In the genomic region with DNA sequence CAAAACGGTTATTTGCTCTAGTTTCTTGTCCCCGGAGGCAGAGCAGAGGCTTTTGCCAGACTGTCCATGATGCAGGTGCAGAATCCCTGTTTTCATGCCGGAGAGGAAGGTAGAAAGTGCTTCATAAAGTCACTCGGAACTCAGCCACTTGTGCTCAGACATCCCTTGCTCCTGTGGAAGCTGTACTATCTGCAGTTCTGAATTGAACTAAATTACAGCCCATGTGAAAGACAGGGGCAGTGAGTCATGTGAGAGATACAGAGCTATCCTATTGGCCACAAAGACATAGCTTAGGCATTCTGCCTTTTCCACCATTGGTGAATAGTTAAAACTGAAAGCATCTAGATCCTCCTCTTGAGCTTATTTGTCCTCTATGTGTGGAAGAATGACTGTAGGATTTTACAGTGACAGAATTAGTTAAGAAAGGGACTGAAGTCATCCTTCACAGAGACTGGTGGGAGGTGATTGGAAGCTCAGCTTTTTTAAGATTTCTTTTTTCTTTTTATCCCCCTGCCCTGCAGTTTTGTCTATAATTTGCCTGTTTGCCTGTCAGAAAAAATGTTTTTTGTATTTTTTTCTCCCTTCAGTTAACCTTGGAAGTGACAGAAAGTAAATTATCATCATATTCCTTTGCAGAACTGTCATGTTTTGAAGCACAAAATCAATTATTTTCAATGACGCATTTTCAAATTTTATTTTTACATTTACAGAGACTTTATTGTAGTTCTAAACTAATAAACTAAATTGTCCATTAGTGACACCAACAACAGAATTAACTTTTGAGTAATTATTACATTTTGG, we compare ENCODE assay signal across 8 cellular contexts.
DNase-seq lines count a peak whose midpoint lies in the region; ATAC-seq and TF ChIP-seq lines count a peak whose summit lies in the region.

No MANE protein-coding gene starts in this region.

- H3K9me3 ChIP-seq in CD8-positive, alpha-beta memory T cell (ENCODE audit: low read length) = no peaks in the 10 kb centered on the region
- H3K9me3 ChIP-seq in muscle layer of colon (ENCODE audit: low read length) (no peaks in the 10 kb centered on the region), thyroid gland (no peaks in the 10 kb centered on the region)

- peak overlapping the region; percentile 9 for H3K9ac ChIP-seq in muscle layer of colon (ENCODE audit: low read length)

- no peaks in the 10 kb centered on the region for H3K9me3 Mint-ChIP-seq in CD8-positive, alpha-beta memory T cell

- POLR2A ChIA-PET in CD8-positive, alpha-beta memory T cell (lab: Charles Lee) = no interaction called here

- WGBS in thyroid gland, 2 donors = 19 to 21% methylated on average over 5 of the region's 5 CpGs

- peak overlapping the region; percentile 5 for H3K27ac ChIP-seq in CD8-positive, alpha-beta memory T cell (ENCODE audit: low read depth, low read length)
- H3K27ac ChIP-seq in muscle layer of colon (ENCODE audit: low read depth, low read length) = no peak overlapping the region
- H3K27ac ChIP-seq in thyroid gland = peak overlapping the region; percentile 48 to 74 (median 63)

- no peaks in the 10 kb centered on the region for H3K36me3 Mint-ChIP-seq in CD8-positive, alpha-beta memory T cell

- peak overlapping the region; percentile 62 to 94 (median 80) for H3K27ac Mint-ChIP-seq in CD8-positive, alpha-beta memory T cell

- H3K36me3 ChIP-seq in CD8-positive, alpha-beta memory T cell (ENCODE audit: insufficient read depth, low read length) = no peaks in the 10 kb centered on the region
- H3K36me3 ChIP-seq in muscle layer of colon (ENCODE audit: insufficient read depth, low read length) (no peaks in the 10 kb centered on the region), thyroid gland (no peaks in the 10 kb centered on the region)

- peak overlapping the region in 5 of 7 donors; percentile 81 to 91 (median 86) for H3K4me3 Mint-ChIP-seq in CD8-positive, alpha-beta memory T cell

- peak overlapping the region; percentile 57 for H3K4me3 ChIP-seq in CD8-positive, alpha-beta memory T cell (ENCODE audit: low read length)
- H3K4me3 ChIP-seq in muscle layer of colon (ENCODE audit: low read depth in 1 of 2, low read length in 2 of 2) = peak overlapping the region in 1 of 2 donors; percentile 61
- peak overlapping the region in 2 of 3 donors; percentile 15 to 39 for H3K4me3 ChIP-seq in thyroid gland (replicated peaks in 1 of 3)

- DNase-seq in CD8-positive, alpha-beta memory T cell = peak; percentile 4 to 71 (median 51)
- DNase-seq in NCI-H460 (ENCODE audit: extremely low read depth, low read depth) = peak; percentile 95
- DNase-seq in activated CD8-positive, alpha-beta memory T cell treated with anti-CD3 and anti-CD28 coated beads, Interleukin-2, amount 50 U/mL, for 1 hour (ENCODE audit: extremely low read depth) = peak; percentile 16
- peak; percentile 11 to 22 for DNase-seq in thyroid gland

- peaks cover 9 to 23% (median 22%) of the 10 kb centered on the region in 3 donors for H3K4me1 Mint-ChIP-seq in CD8-positive, alpha-beta memory T cell

- peaks cover 25% of the 10 kb centered on the region for H3K4me1 ChIP-seq in CD8-positive, alpha-beta memory T cell (ENCODE audit: insufficient read depth, low read length)
- H3K4me1 ChIP-seq in muscle layer of colon (ENCODE audit: insufficient read depth, low read length) (peaks cover 10% of the 10 kb centered on the region), thyroid gland (peaks cover 9% of the 10 kb centered on the region in 2 donors)

- H3K27me3 ChIP-seq in CD8-positive, alpha-beta memory T cell (ENCODE audit: insufficient read depth, low read length, poor library complexity, severe bottlenecking) = no peaks in the 10 kb centered on the region
- H3K27me3 ChIP-seq in muscle layer of colon (ENCODE audit: control insufficient read depth in 1 of 2, insufficient read depth in 2 of 2, low read length in 2 of 2) (no peaks in the 10 kb centered on the region), thyroid gland (no peaks in the 10 kb centered on the region)

- intact Hi-C loops in thyroid gland (cut with DNase I) = no loop called here

- CTCF ChIA-PET in CD8-positive, alpha-beta memory T cell (lab: Charles Lee) = interaction anchor here (1.7 kb wide), 1 partner anchor 22 kb away, joined by 4 read pairs; no protein-coding TSS in a partner anchor

- peaks cover 0 to 2% of the 10 kb centered on the region in 2 donors for H3K27me3 Mint-ChIP-seq in CD8-positive, alpha-beta memory T cell

- no peak for TF ChIP-seq CTCF in thyroid gland (IDR thresholded peaks at IDR 0.05)

- ATAC-seq in HG03196 (IDR thresholded peaks at IDR 0.05; ENCODE audit: unreplicated experiment) (peak; percentile 91), esophagus mucosa (peak; percentile 83)

- peak; percentile 76 for TF ChIP-seq POLR2A in GM19193 (IDR thresholded peaks at IDR 0.05; ENCODE audit: extremely low read depth, insufficient read depth, insufficient read length)
- TF ChIP-seq POLR2A in thyroid gland (IDR thresholded peaks at IDR 0.05) = peak in 1 of 2 donors; percentile 88

Comparison
In these comparisons a context has a peak if more than half of its experiments do, and no peak if none do; other contexts are left out.
1. DNase-seq: peak in every context shown above with its lines; median percentile 95 in NCI-H460; 51 in CD8-positive, alpha-beta memory T cell; 16 in thyroid gland; 16 in activated CD8-positive, alpha-beta memory T cell treated with anti-CD3 and anti-CD28 coated beads, Interleukin-2, amount 50 U/mL, for 1 hour.